21 cellular contexts compared by ENCODE assay signal in the genomic region with DNA sequence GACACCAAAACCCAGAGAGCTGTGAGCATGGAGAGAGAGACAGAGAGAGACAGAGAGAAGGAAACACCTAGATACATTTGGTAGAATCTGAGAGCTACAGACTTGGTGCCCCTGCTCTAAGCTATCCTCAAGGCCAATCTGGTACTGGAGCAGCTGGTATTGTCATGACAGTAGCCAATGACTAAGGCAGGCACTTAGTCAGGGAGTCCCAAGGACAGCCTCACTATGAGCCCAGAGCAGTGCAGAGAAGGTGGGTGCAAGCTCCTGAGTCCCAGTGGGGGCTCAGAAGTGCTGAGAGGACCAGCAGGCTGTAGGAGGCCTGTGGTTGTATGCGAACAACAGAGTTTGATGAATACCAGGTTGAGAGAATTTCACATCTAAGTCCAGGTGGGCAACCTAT.
DNase-seq lines count a peak whose midpoint lies in the region; ATAC-seq, FAIRE-seq and TF ChIP-seq lines count a peak whose summit lies in the region.
"Had no signal": no experiment of that assay in that cellular context is flagged by ENCODE, and none has a peak within 500 bp of the region (broad histone marks: within the 10 kb centered on the region; RNA-seq: fewer than 3 reads in every experiment).

No MANE protein-coding gene starts in this region.

- H3K36me3 ChIP-seq in IMR-90 (ENCODE audit: control insufficient read depth, insufficient read depth, low read length), result no peaks in the 10 kb centered on the region
- no peaks in the 10 kb centered on the region for H3K36me3 ChIP-seq in bronchial epithelial cell (ENCODE audit: control insufficient read depth, insufficient read depth, low read length)
- no peaks in the 10 kb centered on the region for H3K36me3 ChIP-seq in mesenchymal stem cell (ENCODE audit: control insufficient read depth in 1 of 2, insufficient read depth in 2 of 2, low read depth in 1 of 2, low read length in 2 of 2)
- H3K36me3 ChIP-seq in right atrium auricular region, result no peaks in the 10 kb centered on the region

- DNase-seq in IMR-90 (no peak), bronchial epithelial cell (ENCODE audit: low read depth) (peak; percentile 42), mesenchymal stem cell (no peak), right atrium auricular region (ENCODE audit: low spot score) (no peak), erythroblast (lab: John Stamatoyannopoulos, UW) (no peak)
- DNase-seq: AML-193; Caco-2; CD4-positive, alpha-beta T cell; DMS153; DND-41; EL; GM23248; HCEC 1CT; HFFc6; KBM-7 had no signal

- CTCF ChIA-PET in IMR-90 (lab: Yijun Ruan, JAX), result interaction anchor here (0.5 kb wide), 1 partner anchor 49 kb away, joined by 3 read pairs; no protein-coding TSS in a partner anchor

- H2AFZ ChIP-seq in IMR-90 (replicated peaks; ENCODE audit: low read length, poor library complexity) (no peak overlapping the region), mesenchymal stem cell (ENCODE audit: low read depth, low read length) (no peak overlapping the region)
- H2AFZ ChIP-seq: GM23248 had no signal

- H3K9me1 ChIP-seq in IMR-90 (ENCODE audit: insufficient read depth, low read length), result peaks cover 5% of the 10 kb centered on the region; the same call in 1 of the 2 replicates

- no peak overlapping the region for H3K27ac ChIP-seq in IMR-90 (ENCODE audit: insufficient read depth, low read length)
- no peak overlapping the region for H3K27ac ChIP-seq in mesenchymal stem cell (ENCODE audit: low read length, poor library complexity, severe bottlenecking)
- H3K27ac ChIP-seq in right atrium auricular region, result no peak overlapping the region
- H3K27ac ChIP-seq: C4-2B, GM23248 had no signal

- H2BK120ac ChIP-seq in IMR-90 (ENCODE audit: low read depth, low read length) (no peak overlapping the region), mesenchymal stem cell (ENCODE audit: low read depth, low read length) (no peak overlapping the region)

- in situ Hi-C loops in IMR-90 (cut with MboI; ENCODE audit: low sequenced_read_pairs), result no loop called here

- POLR2A ChIA-PET in IMR-90 (lab: Charles Lee; ENCODE audit: unreplicated experiment), result no interaction called here

- TF ChIP-seq CTCF in IMR-90 (conservative IDR thresholded peaks at IDR 0.05; ENCODE audit: low read depth, low read length) (no peak), bronchial epithelial cell (IDR thresholded peaks at IDR 0.05; ENCODE audit: insufficient read depth, low read length, severe bottlenecking) (no peak), right atrium auricular region (IDR thresholded peaks at IDR 0.05) (no peak)

- H4K8ac ChIP-seq in IMR-90 (ENCODE audit: low read depth in 2 of 2, low read length in 2 of 2) (no peak overlapping the region), mesenchymal stem cell (ENCODE audit: low read length) (peak overlapping the region; percentile 7)

- H2AK5ac ChIP-seq in IMR-90 (ENCODE audit: low read depth, low read length) (peak overlapping the region; percentile 47; the same call in 1 of the 2 replicates), mesenchymal stem cell (ENCODE audit: low read length, severe bottlenecking) (peak overlapping the region; percentile 58)

- no peak overlapping the region for H3K18ac ChIP-seq in IMR-90 (ENCODE audit: low read depth, low read length)
- H3K18ac ChIP-seq in mesenchymal stem cell (ENCODE audit: low read depth in 1 of 2, low read length in 2 of 2), result no peak overlapping the region

- H3K23ac ChIP-seq in IMR-90 (ENCODE audit: low read depth, low read length) (peak overlapping the region; percentile 48; the same call in 1 of the 2 replicates), mesenchymal stem cell (ENCODE audit: low read length in 2 of 2) (no peak overlapping the region)

- H2BK15ac ChIP-seq in IMR-90 (ENCODE audit: low read depth, low read length), result peak overlapping the region; percentile 22; the same call in 1 of the 3 replicates
- no peak overlapping the region for H2BK15ac ChIP-seq in mesenchymal stem cell (ENCODE audit: low read depth, poor library complexity, severe bottlenecking)

- H4K91ac ChIP-seq in IMR-90 (ENCODE audit: insufficient read depth, low read depth, low read length), result peak overlapping the region; percentile 10; the same call in 1 of the 2 replicates
- no peak overlapping the region for H4K91ac ChIP-seq in mesenchymal stem cell (ENCODE audit: low read length)

- no peak for FAIRE-seq in bronchial epithelial cell (lab: Jason Lieb, UNC)
- FAIRE-seq: A549, GM12878, H54, HTR-8/SVneo had no signal

- H4K20me1 ChIP-seq in IMR-90 (ENCODE audit: insufficient read depth, low read length), result no peaks in the 10 kb centered on the region

- no peak overlapping the region for H2BK12ac ChIP-seq in mesenchymal stem cell (ENCODE audit: low read length in 2 of 2)

- no peak overlapping the region for H2BK5ac ChIP-seq in IMR-90 (ENCODE audit: low read depth, low read length, poor library complexity, severe bottlenecking)
- no peak overlapping the region for H2BK5ac ChIP-seq in mesenchymal stem cell (ENCODE audit: low read depth, low read length, poor library complexity, severe bottlenecking)

- H4K5ac ChIP-seq in IMR-90 (ENCODE audit: low read depth, low read length), result no peak overlapping the region

- no peak for TF ChIP-seq RAD21 in IMR-90 (IDR thresholded peaks at IDR 0.05; ENCODE audit: low read length)

- peaks cover 11% of the 10 kb centered on the region; the same call in 1 of the 2 replicates for H3K4me1 ChIP-seq in IMR-90 (ENCODE audit: control insufficient read depth, insufficient read depth, low read length)
- H3K4me1 ChIP-seq in mesenchymal stem cell (ENCODE audit: control insufficient read depth, insufficient read depth, low read depth, low read length), result peaks cover 2% of the 10 kb centered on the region
- peaks cover 0 to 31% of the 10 kb centered on the region in 2 donors for H3K4me1 ChIP-seq in right atrium auricular region

- TF ChIP-seq POLR2A in IMR-90 (IDR thresholded peaks at IDR 0.05; ENCODE audit: low read depth, low read length), result no peak
- no peak for TF ChIP-seq POLR2A in erythroblast (IDR thresholded peaks at IDR 0.05; ENCODE audit: low read length)

- H3K27me3 ChIP-seq in IMR-90 (ENCODE audit: control insufficient read depth, insufficient read depth, low read length) (no peaks in the 10 kb centered on the region), bronchial epithelial cell (ENCODE audit: control insufficient read depth, insufficient read depth, low read length) (no peaks in the 10 kb centered on the region), mesenchymal stem cell (ENCODE audit: control insufficient read depth in 1 of 2, insufficient read depth in 1 of 2, low read length in 2 of 2) (no peaks in the 10 kb centered on the region), right atrium auricular region (no peaks in the 10 kb centered on the region)

- ATAC-seq in IMR-90 (ENCODE audit: low read depth) (no peak), GM19395 (IDR thresholded peaks at IDR 0.05; ENCODE audit: unreplicated experiment) (no peak)
- ATAC-seq: A549, GM12878 had no signal

- WGBS in IMR-90 (ENCODE audit: extremely low coverage in 2 of 2, insufficient read length in 1 of 2), 2 experiments, result no CpG with 5 or more reads among the region's 1 CpG
- 88% methylated on average over 1 of the region's 1 CpG for WGBS in mesenchymal stem cell

- H2AK9ac ChIP-seq in IMR-90 (replicated peaks; ENCODE audit: low read depth, low read length, poor library complexity), result no peak overlapping the region

- 0 out of 2 replicates have a peak overlapping the region, but pooled peaks have one; percentile 29 for H3K14ac ChIP-seq in IMR-90 (replicated peaks; ENCODE audit: low read depth, low read length)
- H3K14ac ChIP-seq in mesenchymal stem cell (ENCODE audit: low read length in 2 of 2), result peak overlapping the region in 1 of 2 experiments; percentile 35

- H3K4me2 ChIP-seq in IMR-90 (ENCODE audit: low read depth, low read length) (no peak overlapping the region), mesenchymal stem cell (ENCODE audit: low read length, poor library complexity, severe bottlenecking) (no peak overlapping the region)
- H3K4me2 ChIP-seq: A549 had no signal

- H3K9me3 ChIP-seq in IMR-90 (ENCODE audit: control insufficient read depth, insufficient read depth, low read length) (no peaks in the 10 kb centered on the region), mesenchymal stem cell (ENCODE audit: control insufficient read depth, low read length) (no peaks in the 10 kb centered on the region), right atrium auricular region (no peaks in the 10 kb centered on the region)
- H3K9me3 ChIP-seq: A549, Caco-2 had no signal

- H3K4ac ChIP-seq in IMR-90 (ENCODE audit: low read depth, low read length) (peak overlapping the region; percentile 48), mesenchymal stem cell (ENCODE audit: low read depth in 1 of 2, low read length in 2 of 2) (no peak overlapping the region)

- intact Hi-C loops in IMR-90 (cut with micrococcal nuclease), result no loop called here

- peak overlapping the region; percentile 72; the same call in 1 of the 2 replicates for H2BK20ac ChIP-seq in IMR-90 (ENCODE audit: low read depth, low read length)

- dilution Hi-C loops in IMR-90 (cut with HindIII; ENCODE audit: low sequenced_read_pairs, unreplicated experiment), result no loop called here

- H3K56ac ChIP-seq in IMR-90 (ENCODE audit: extremely low read depth, insufficient read depth, low read length), result no peak overlapping the region

- H3K4me3 ChIP-seq in IMR-90 (ENCODE audit: insufficient read depth, low read depth, low read length), result no peak overlapping the region
- no peak overlapping the region for H3K4me3 ChIP-seq in bronchial epithelial cell (ENCODE audit: low read depth, low read length)
- no peak overlapping the region for H3K4me3 ChIP-seq in mesenchymal stem cell (ENCODE audit: insufficient read depth in 1 of 2, low read depth in 1 of 2, low read length in 2 of 2)
- H3K4me3 ChIP-seq in right atrium auricular region, result no peak overlapping the region
- H3K4me3 ChIP-seq: A549, GM12878, GM23248 had no signal

- no peak overlapping the region for H3K9ac ChIP-seq in IMR-90 (ENCODE audit: low read depth, low read length)
- no peak overlapping the region for H3K9ac ChIP-seq in mesenchymal stem cell (ENCODE audit: low read length)
- H3K9ac ChIP-seq: GM23248 had no signal

- no peaks in the 10 kb centered on the region for H3K79me1 ChIP-seq in IMR-90 (ENCODE audit: low read depth in 1 of 2, low read length in 2 of 2)
- no peaks in the 10 kb centered on the region for H3K79me1 ChIP-seq in mesenchymal stem cell (replicated peaks; ENCODE audit: low read length, poor library complexity, severe bottlenecking)

- no TSS peak for BruUV-seq in IMR-90 (replicated peaks; lab: Mats Ljungman, UMichigan)

TF ChIP-seq in IMR-90, 13 proteins besides CTCF, POLR2A, EP300 and RAD21 (continues in another document):
- TF ChIP-seq RFX5 (IDR thresholded peaks at IDR 0.05; ENCODE audit: low read depth, low read length), result no peak
- no peak for TF ChIP-seq CEBPB (IDR thresholded peaks at IDR 0.05; ENCODE audit: low read depth, low read length)
- TF ChIP-seq FOS (IDR thresholded peaks at IDR 0.05; ENCODE audit: low read depth, low read length), result no peak
